ENCODE assay signal across 30 cellular contexts in the genomic region with DNA sequence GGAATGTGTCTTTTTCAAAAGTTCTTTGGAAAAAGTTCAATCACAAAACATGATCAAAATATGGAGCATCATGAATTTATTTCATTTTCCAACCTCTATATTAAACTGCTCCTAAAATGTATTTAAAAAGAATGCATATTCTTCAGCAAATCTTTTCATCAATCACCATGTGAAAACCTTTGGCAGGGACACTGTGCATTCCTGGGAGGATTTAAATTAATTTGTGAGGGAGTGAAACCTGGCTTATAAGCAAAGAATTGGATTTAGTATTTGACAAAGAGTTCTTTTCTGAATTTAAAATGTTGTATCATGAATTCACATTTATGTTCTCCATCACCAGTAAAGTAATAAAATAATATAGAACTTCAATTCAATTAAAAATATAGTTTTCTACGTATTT.
"Had no signal": no experiment of that assay in that cellular context is flagged by ENCODE, and none has a peak within 500 bp of the region (broad histone marks: within the 10 kb centered on the region; RNA-seq: fewer than 3 reads in every experiment).

No MANE protein-coding gene starts in this region.

- H3K4me3 Mint-ChIP-seq: activated B cell treated with CpG ODN at 0.5 μM for 24 hours; activated CD8-positive, alpha-beta T cell treated with anti-CD3 and anti-CD28 coated beads for 36 hours; activated naive CD8-positive, alpha-beta T cell; activated T-cell treated with anti-CD3 and anti-CD28 coated beads, Interleukin-2, amount 50 U/mL, for 4 hours; activated T-helper 17 cell treated with anti-CD3 and anti-CD28 coated beads, Interleukin-2, amount 50 U/mL, for 72 hours; endodermal cell; T-helper 17 cell; T-helper 2 cell treated with Interferon-gamma antibody and Interleukin-4, amounts not matched to agents 5 μg/mL and 100 μg/mL, for 36 hours had no signal

- H3K4me3 ChIP-seq: body of pancreas, colonic mucosa, gastrocnemius medialis, heart left ventricle had no signal

- H3K36me3 ChIP-seq: colonic mucosa, gastrocnemius medialis, heart left ventricle, WERI-Rb-1 had no signal

- H3K4me1 ChIP-seq: colonic mucosa, gastrocnemius medialis, heart left ventricle had no signal

- H3K9me3 ChIP-seq: body of pancreas, colonic mucosa, gastrocnemius medialis, heart left ventricle had no signal

- H3K27ac ChIP-seq: body of pancreas, colonic mucosa, gastrocnemius medialis, heart left ventricle, WERI-Rb-1 had no signal

- H3K27me3 ChIP-seq: body of pancreas, colonic mucosa, gastrocnemius medialis, heart left ventricle had no signal

- ATAC-seq: activated CD4-positive, CD25-positive, alpha-beta regulatory T cell treated with anti-CD3 and anti-CD28 coated beads, Interleukin-2, amount 50 U/mL, for 24 hours; activated CD8-positive, alpha-beta T cell treated with anti-CD3 and anti-CD28 coated beads for 36 hours; activated T-cell treated with anti-CD3 and anti-CD28 coated beads, Interleukin-2, amount 50 U/mL, for 4 hours; activated T-helper 17 cell treated with anti-CD3 and anti-CD28 coated beads, Interleukin-2, amount 50 U/mL, for 72 hours; body of pancreas; esophagus mucosa; gastrocnemius medialis; heart left ventricle; T-helper 17 cell had no signal

- DNase-seq: activated B cell treated with CpG ODN at 0.5 μM for 24 hours; activated CD4-positive, alpha-beta T cell treated with anti-CD3 and anti-CD28 coated beads for 48 hours; activated CD4-positive, alpha-beta T cell treated with anti-CD3 and anti-CD28 coated beads, Interleukin-2, amount 50 U/mL, for 1 hour; activated CD4-positive, alpha-beta T cell treated with anti-CD3 and anti-CD28 coated beads, Interleukin-2, amount 50 U/mL, for 48 hours; activated CD8-positive, alpha-beta memory T cell treated with anti-CD3 and anti-CD28 coated beads for 24 hours; activated CD8-positive, alpha-beta T cell treated with anti-CD3 and anti-CD28 coated beads for 36 hours; activated effector memory CD4-positive, alpha-beta T cell treated with Interleukin-2 at 50 U/mL for 16 hours; activated gamma-delta T cell treated with Interleukin-2 at 50 U/mL for 16 hours; activated naive CD4-positive, alpha-beta T cell treated with anti-CD3 and anti-CD28 coated beads, Interleukin-2, amount 50 U/mL, for 16 hours; activated naive CD4-positive, alpha-beta T cell treated with Interleukin-2 at 50 U/mL for 16 hours; activated T-cell treated with anti-CD3 and anti-CD28 coated beads, Interleukin-2, amount 50 U/mL, for 4 hours; amniotic stem cell; anterior cingulate cortex; body of pancreas; caudate nucleus; colonic mucosa; effector CD8-positive, alpha-beta T cell; endodermal cell; foreskin fibroblast; gastrocnemius medialis; glutamatergic neuron; heart left ventricle; T-helper 17 cell; T1000; WERI-Rb-1 had no signal

- H3K4me1 Mint-ChIP-seq: activated T-helper 17 cell treated with anti-CD3 and anti-CD28 coated beads, Interleukin-2, amount 50 U/mL, for 72 hours; T-helper 17 cell had no signal

- H3K9me3 Mint-ChIP-seq: activated B cell treated with CpG ODN at 0.5 μM for 24 hours; activated CD8-positive, alpha-beta T cell treated with anti-CD3 and anti-CD28 coated beads for 36 hours; activated T-cell treated with anti-CD3 and anti-CD28 coated beads, Interleukin-2, amount 50 U/mL, for 4 hours; T-helper 2 cell treated with Interferon-gamma antibody and Interleukin-4, amounts not matched to agents 5 μg/mL and 100 μg/mL, for 36 hours had no signal

- H3K27ac Mint-ChIP-seq: activated B cell treated with CpG ODN at 0.5 μM for 24 hours; activated CD8-positive, alpha-beta T cell treated with anti-CD3 and anti-CD28 coated beads for 36 hours; activated naive CD8-positive, alpha-beta T cell; activated T-helper 17 cell treated with anti-CD3 and anti-CD28 coated beads, Interleukin-2, amount 50 U/mL, for 72 hours; endodermal cell; T-helper 17 cell; T-helper 2 cell treated with Interferon-gamma antibody and Interleukin-4, amounts not matched to agents 5 μg/mL and 100 μg/mL, for 36 hours had no signal

- H3K36me3 Mint-ChIP-seq: activated naive CD8-positive, alpha-beta T cell had no signal

- H3K27me3 Mint-ChIP-seq: activated B cell treated with CpG ODN at 0.5 μM for 24 hours; activated CD8-positive, alpha-beta T cell treated with anti-CD3 and anti-CD28 coated beads for 36 hours; activated naive CD8-positive, alpha-beta T cell; T-helper 17 cell had no signal
